9 cellular contexts compared by ENCODE assay signal in the genomic region with DNA sequence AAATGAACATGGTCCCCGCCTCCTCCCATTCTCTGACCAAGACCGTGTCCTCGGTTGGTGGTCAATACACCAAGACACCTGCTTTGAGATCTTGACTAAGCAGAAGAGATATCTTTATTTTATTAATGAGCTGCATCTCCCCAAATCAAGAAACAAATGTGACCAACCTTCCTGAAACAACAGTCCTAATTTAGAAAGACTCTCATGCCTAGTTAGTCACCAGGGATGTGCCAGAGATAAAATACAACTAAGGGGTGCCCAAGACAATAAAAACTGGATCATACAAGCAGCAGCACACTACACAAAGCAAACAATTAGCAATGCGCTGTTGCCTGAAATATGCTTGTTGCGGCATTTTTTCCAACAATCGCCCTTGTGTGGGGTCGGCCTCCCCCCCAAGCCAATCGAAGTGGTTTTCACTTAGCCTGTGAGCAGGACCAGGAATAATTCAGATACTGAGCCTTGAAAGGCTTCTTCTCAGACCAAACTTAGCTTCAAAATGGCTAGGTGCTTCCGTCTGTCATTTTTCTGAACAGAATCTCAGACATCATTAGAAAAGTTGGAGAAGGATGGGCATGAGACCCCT. TPM values are rescaled to one million over a fixed set of nuclear protein-coding genes. Genes with fewer than 3 reads are reported as not detected.
A peak's percentile ranks its signal among the peaks of the same experiment; 100 is the strongest.
DNase-seq lines count a peak whose midpoint lies in the region; ATAC-seq, FAIRE-seq and TF ChIP-seq lines count a peak whose summit lies in the region.
"Had no signal": no experiment of that assay in that cellular context is flagged by ENCODE, and none has a peak within 500 bp of the region (broad histone marks: within the 10 kb centered on the region; RNA-seq: fewer than 3 reads in every experiment).

No MANE protein-coding gene starts in this region.

- BruUV-seq in A673 (replicated peaks; lab: Mats Ljungman, UMichigan): no TSS peak

- H3K79me2 ChIP-seq in mesendoderm (ENCODE audit: control insufficient read depth, insufficient read depth, low read length): peaks cover 23% of the 10 kb centered on the region

- H3K4me3 Mint-ChIP-seq in CD4-positive, CD25-positive, alpha-beta regulatory T cell: peak overlapping the region; percentile 72 to 95 (median 89)
- peak overlapping the region; percentile 95 for H3K4me3 Mint-ChIP-seq in T-helper 17 cell

- no peak for TF ChIP-seq CTCF in A549 (IDR thresholded peaks at IDR 0.05)
- TF ChIP-seq CTCF in A673 (conservative IDR thresholded peaks at IDR 0.05; ENCODE audit: low read depth, low read length): no peak

- no peak for DNase-seq in A549 (ENCODE audit: low read depth in 1 of 2, low spot score in 1 of 2)
- DNase-seq in CD4-positive, CD25-positive, alpha-beta regulatory T cell: no peak
- no peak for DNase-seq in T-helper 17 cell
- DNase-seq in mesendoderm: no peak
- no peak for DNase-seq in NCI-H510A treated with DMSO at 0.1 percent for 48 hours (lab: John Stamatoyannopoulos, UW)
- no peak for DNase-seq in T1000 (lab: John Stamatoyannopoulos, UW)
- DNase-seq in NCI-H69 (lab: John Stamatoyannopoulos, UW): no peak
- no peak for DNase-seq in A673 (ENCODE audit: low spot score)
- DNase-seq: kidney had no signal

- FAIRE-seq in A549 (lab: Jason Lieb, UNC): no peak
- FAIRE-seq: kidney had no signal

- H3K27ac ChIP-seq in A549: no peak overlapping the region
- H3K27ac ChIP-seq in CD4-positive, CD25-positive, alpha-beta regulatory T cell (ENCODE audit: insufficient read depth, low read length, poor library complexity, severe bottlenecking): no peak overlapping the region
- no peak overlapping the region for H3K27ac ChIP-seq in mesendoderm (ENCODE audit: low read depth, low read length)
- no peak overlapping the region for H3K27ac ChIP-seq in A673 (ENCODE audit: low read depth, low read length, poor library complexity, severe bottlenecking)

- H2BK5ac ChIP-seq in mesendoderm (ENCODE audit: low read length): no peak overlapping the region

- H3K9ac ChIP-seq in mesendoderm (ENCODE audit: low read length): no peak overlapping the region

- H3K36me3 Mint-ChIP-seq in CD4-positive, CD25-positive, alpha-beta regulatory T cell: peaks cover 3% of the 10 kb centered on the region
- no peaks in the 10 kb centered on the region for H3K36me3 Mint-ChIP-seq in T-helper 17 cell (ENCODE audit: low read depth)

- H2BK120ac ChIP-seq in mesendoderm (ENCODE audit: low read depth, low read length): no peak overlapping the region

- peak overlapping the region in 2 of 3 donors; percentile 79 to 93 for H3K27ac Mint-ChIP-seq in CD4-positive, CD25-positive, alpha-beta regulatory T cell
- peak overlapping the region; percentile 53 for H3K27ac Mint-ChIP-seq in T-helper 17 cell

- peaks cover 7% of the 10 kb centered on the region for H3K27me3 Mint-ChIP-seq in CD4-positive, CD25-positive, alpha-beta regulatory T cell
- H3K27me3 Mint-ChIP-seq in T-helper 17 cell: no peaks in the 10 kb centered on the region

- TF ChIP-seq EP300 in A549 (IDR thresholded peaks at IDR 0.05): no peak

- CTCF ChIA-PET in A549 (lab: Yijun Ruan, JAX) (interaction anchor here (5.5 kb wide), 1 partner anchor 12 kb away, joined by 35 read pairs; no protein-coding TSS in a partner anchor), A673 (lab: Charles Lee) (no interaction called here)

- H4K5ac ChIP-seq in mesendoderm (ENCODE audit: low read length): no peak overlapping the region

- H3K4me1 ChIP-seq in A549 (peaks cover 25% of the 10 kb centered on the region), mesendoderm (ENCODE audit: control insufficient read depth, low read depth, low read length) (peaks cover 3% of the 10 kb centered on the region), A673 (ENCODE audit: insufficient read depth, low read length, poor library complexity, severe bottlenecking) (peaks cover 16% of the 10 kb centered on the region)
- H3K4me1 ChIP-seq in CD4-positive, CD25-positive, alpha-beta regulatory T cell (ENCODE audit: control insufficient read depth, insufficient read depth, low read length, poor library complexity, severe bottlenecking): peaks cover 24% of the 10 kb centered on the region

- intact Hi-C loops in A673 (cut with micrococcal nuclease; ENCODE audit: unreplicated experiment): no loop called here

- H3K4me2 ChIP-seq in A549 (no peak overlapping the region), mesendoderm (ENCODE audit: low read length) (no peak overlapping the region)

- no peak overlapping the region for H3K56ac ChIP-seq in mesendoderm (ENCODE audit: low read length)

- H3K36me3 ChIP-seq in CD4-positive, CD25-positive, alpha-beta regulatory T cell (ENCODE audit: control insufficient read depth, insufficient read depth, low read length): no peaks in the 10 kb centered on the region
- H3K36me3 ChIP-seq in mesendoderm (ENCODE audit: control insufficient read depth, insufficient read depth, low read length) (peaks cover 2% of the 10 kb centered on the region), A673 (ENCODE audit: insufficient read depth, low read length, poor library complexity, severe bottlenecking) (peaks cover 22% of the 10 kb centered on the region)

- no peak for ATAC-seq in A549
- no peak for ATAC-seq in CD4-positive, CD25-positive, alpha-beta regulatory T cell (ENCODE audit: low read depth in 2 of 2)
- no peak for ATAC-seq in T-helper 17 cell

- H2AK5ac ChIP-seq in mesendoderm (ENCODE audit: low read length): no peak overlapping the region

- no peaks in the 10 kb centered on the region for H3K9me3 ChIP-seq in A549
- H3K9me3 ChIP-seq in CD4-positive, CD25-positive, alpha-beta regulatory T cell (ENCODE audit: control insufficient read depth in 2 of 2, low read length in 2 of 2): no peaks in the 10 kb centered on the region
- H3K9me3 ChIP-seq in T-helper 17 cell (ENCODE audit: control insufficient read depth, low read length, poor library complexity, severe bottlenecking): no peaks in the 10 kb centered on the region
- no peaks in the 10 kb centered on the region for H3K9me3 ChIP-seq in A673 (ENCODE audit: low read depth, low read length, poor library complexity, severe bottlenecking)

- no peak overlapping the region for H4K8ac ChIP-seq in mesendoderm (ENCODE audit: low read depth, low read length)

- H3K79me1 ChIP-seq in mesendoderm (ENCODE audit: low read length): peaks cover 4% of the 10 kb centered on the region

- 90% methylated on average over 9 of the region's 9 CpGs for WGBS in A549 (ENCODE audit: missing lambda C conversion rate)
- no CpG with 5 or more reads among the region's 9 CpGs for WGBS in mesendoderm (ENCODE audit: extremely low coverage, insufficient coverage, low lambda C conversion rate)

- H3K4me3 ChIP-seq in A549: no peak overlapping the region
- H3K4me3 ChIP-seq in CD4-positive, CD25-positive, alpha-beta regulatory T cell (ENCODE audit: low read depth, low read length): no peak overlapping the region
- no peak overlapping the region for H3K4me3 ChIP-seq in mesendoderm (ENCODE audit: low read length)
- H3K4me3 ChIP-seq in A673 (ENCODE audit: low read depth, low read length, poor library complexity, severe bottlenecking): no peak overlapping the region

- no peak for TF ChIP-seq POLR2A in A549 (IDR thresholded peaks at IDR 0.05; ENCODE audit: low read length)

- H3K27me3 ChIP-seq in CD4-positive, CD25-positive, alpha-beta regulatory T cell (ENCODE audit: control insufficient read depth, insufficient read depth, low read length): no peaks in the 10 kb centered on the region
- H3K27me3 ChIP-seq in mesendoderm (ENCODE audit: insufficient read depth, low read length, poor library complexity) (no peaks in the 10 kb centered on the region), A673 (replicated peaks; ENCODE audit: insufficient read depth, low read depth, low read length, poor library complexity) (no peaks in the 10 kb centered on the region)

- H3K18ac ChIP-seq in mesendoderm (ENCODE audit: low read length): no peak overlapping the region

- H3K4ac ChIP-seq in mesendoderm (ENCODE audit: low read depth, low read length): no peak overlapping the region

- H3K9me3 Mint-ChIP-seq in CD4-positive, CD25-positive, alpha-beta regulatory T cell: no peaks in the 10 kb centered on the region

- H3K23ac ChIP-seq in mesendoderm (ENCODE audit: low read length): no peak overlapping the region

- POLR2A ChIA-PET in A549 (lab: Yijun Ruan, JAX) (no interaction called here), A673 (lab: Charles Lee; ENCODE audit: low non-redundant PET) (no interaction called here)

- H2BK15ac ChIP-seq in mesendoderm (replicated peaks; ENCODE audit: low read depth): peak overlapping the region; percentile 20

- no peak for TF ChIP-seq RAD21 in A549 (conservative IDR thresholded peaks at IDR 0.05 in 1 of 2, IDR thresholded peaks at IDR 0.05 in 1 of 2)

- H3K4me1 Mint-ChIP-seq in CD4-positive, CD25-positive, alpha-beta regulatory T cell: peaks cover 12 to 28% (median 20%) of the 10 kb centered on the region in 4 donors
- H3K4me1 Mint-ChIP-seq in T-helper 17 cell: peaks cover 21% of the 10 kb centered on the region

RNA-seq across cellular contexts. Expression of gene STMN1, which starts 1.3 kb away (rescaled TPM):
- 75.3 and 82.4 TPM in 2 replicates for polyA plus RNA-seq in A549 (2011; rRNA removed)
- polyA plus RNA-seq in A549 (2012; cell fraction: cytosol; rRNA removed): 48.1 and 55.7 TPM in 2 replicates
- polyA plus RNA-seq in A549 (2012; cell fraction: nucleus; rRNA removed): 18.1 and 32.8 TPM in 2 replicates
- polyA plus RNA-seq in A549 (2017; fragmentation: RNase III; extraction: RNeasy Plus Mini Kit Qiagen cat#74134 plus additional on column Dnase treatment): 145 to 177 TPM (median 147 TPM) in 3 replicates
- polyA minus RNA-seq in A549 (2011; rRNA and poly(A)+ RNA removed): 10.2 and 10.9 TPM in 2 replicates
- 44.9 TPM for total RNA-seq in CD4-positive, CD25-positive, alpha-beta regulatory T cell
- 100 to 1,000 TPM; 167 to 242 (median 197) TPM for polyA plus RNA-seq in CD4-positive, CD25-positive, alpha-beta regulatory T cell
- 10 to 100 TPM in 1 of 2 donors, 1 to 10 TPM in 1; 9.3 to 13.8 TPM for total RNA-seq in T-helper 17 cell
- 531 TPM for polyA plus RNA-seq in mesendoderm (2013, experiment 1 of 2)
- polyA plus RNA-seq in mesendoderm (2013, experiment 2 of 2): 528 TPM
- 920 and 933 TPM in 2 replicates for total RNA-seq in A673 (2021)

RNA-seq across cellular contexts. Expression of gene PAQR7, which starts 32.1 kb away (rescaled TPM):
- polyA plus RNA-seq in A549 (2011; rRNA removed) (2.3 and 3.4 TPM in 2 replicates), A549 (2017; fragmentation: RNase III; extraction: RNeasy Plus Mini Kit Qiagen cat#74134 plus additional on column Dnase treatment) (5.9 to 6.4 TPM (median 6.0 TPM) in 3 replicates)
- polyA plus RNA-seq in A549 (2012; cell fraction: cytosol; rRNA removed): 2.6 and 4.0 TPM in 2 replicates
- 6.9 and 7.4 TPM in 2 replicates for polyA plus RNA-seq in A549 (2012; cell fraction: nucleus; rRNA removed)
- 8.5 and 10.1 TPM in 2 replicates for polyA minus RNA-seq in A549 (2011; rRNA and poly(A)+ RNA removed)
- 1.6 TPM for total RNA-seq in CD4-positive, CD25-positive, alpha-beta regulatory T cell
- under 1 TPM in 2 of 4 donors, not detected in 2; 0.24 to 0.42 TPM for polyA plus RNA-seq in CD4-positive, CD25-positive, alpha-beta regulatory T cell
- total RNA-seq in T-helper 17 cell (1 to 10 TPM; 1.4 to 2.6 TPM), A673 (2021) (2.9 and 3.0 TPM in 2 replicates)
- 3.7 TPM for polyA plus RNA-seq in mesendoderm (2013, experiment 1 of 2)
- polyA plus RNA-seq in mesendoderm (2013, experiment 2 of 2): 3.5 TPM

RNA-seq across cellular contexts. Expression of gene AUNIP, which starts 48.3 kb away (rescaled TPM):
- polyA plus RNA-seq in A549 (2011; rRNA removed): 6.6 and 8.4 TPM in 2 replicates
- polyA plus RNA-seq in A549 (2012; cell fraction: cytosol; rRNA removed): 4.5 and 5.2 TPM in 2 replicates
- 2.0 and 2.9 TPM in 2 replicates for polyA plus RNA-seq in A549 (2012; cell fraction: nucleus; rRNA removed)
- 5.6 to 7.3 TPM (median 6.5 TPM) in 3 replicates for polyA plus RNA-seq in A549 (2017; fragmentation: RNase III; extraction: RNeasy Plus Mini Kit Qiagen cat#74134 plus additional on column Dnase treatment)
- 5.2 and 6.7 TPM in 2 replicates for polyA minus RNA-seq in A549 (2011; rRNA and poly(A)+ RNA removed)
- total RNA-seq in CD4-positive, CD25-positive, alpha-beta regulatory T cell: not detected
- polyA plus RNA-seq in CD4-positive, CD25-positive, alpha-beta regulatory T cell: under 1 TPM in 3 of 4 donors, not detected in 1; 0.15 to 0.26 (median 0.20) TPM
- total RNA-seq in T-helper 17 cell: under 1 TPM in 1 of 2 donors, not detected in 1; 0.31 TPM
- polyA plus RNA-seq in mesendoderm (2013, experiment 1 of 2): 17.7 TPM
- polyA plus RNA-seq in mesendoderm (2013, experiment 2 of 2): 17.8 TPM
- 17.7 and 18.9 TPM in 2 replicates for total RNA-seq in A673 (2021)

Comparison
In these comparisons a context has a peak if more than half of its experiments do, and no peak if none do; other contexts are left out.
1. RNA of gene STMN1, which starts 1.3 kb away (total RNA-seq): 920 to 933 TPM in A673; 44.9 TPM in CD4-positive, CD25-positive, alpha-beta regulatory T cell (single experiment) and 9.3 to 13.8 TPM in T-helper 17 cell; every median in the first group is over 10 times any median in the second.
2. RNA of gene AUNIP, which starts 48.3 kb away (total RNA-seq): 17.7 to 18.9 TPM in A673; 0.31 TPM in T-helper 17 cell and not detected in CD4-positive, CD25-positive, alpha-beta regulatory T cell (single experiment); every median in the first group is over 10 times any median in the second.